ENCODE assay signal across 8 cellular contexts in genomic region chr1:227734858-227735780, GRCh38. TPM values are rescaled to one million over a fixed set of nuclear protein-coding genes. Genes with fewer than 3 reads are reported as not detected.
A peak's percentile ranks its signal among the peaks of the same experiment; 100 is the strongest.
DNase-seq lines count a peak whose midpoint lies in the region; ATAC-seq lines count a peak whose summit lies in the region.

Gene JMJD4, minus strand, starts transcription at chr1:227735302. Its CDS starts 29 bp downstream, at chr1:227735273.
Gene SNAP47, plus strand, starts transcription at chr1:227735435. Its CDS starts 12,302 bp downstream, at chr1:227747737.

- POLR2A ChIA-PET in CD8-positive, alpha-beta memory T cell (lab: Charles Lee) = interaction anchor here (0.6 to 1.1 kb wide), 2 partner anchors 28 to 31 kb away, joined by 3 to 4 read pairs; no protein-coding TSS in a partner anchor
- POLR2A ChIA-PET in activated CD8-positive, alpha-beta memory T cell treated with anti-CD3 and anti-CD28 coated beads for 36 hours (lab: Charles Lee) = interaction anchor here (0.6 kb wide), 1 partner anchor 92 kb away, joined by 3 read pairs; no protein-coding TSS in a partner anchor

- peaks cover 9% of the 10 kb centered on the region for H3K36me3 ChIP-seq in CD8-positive, alpha-beta memory T cell (ENCODE audit: insufficient read depth, low read length)
- peaks cover 18% of the 10 kb centered on the region for H3K36me3 ChIP-seq in effector memory CD4-positive, alpha-beta T cell (ENCODE audit: control insufficient read depth, insufficient read depth, low read length)

- CTCF ChIA-PET in CD8-positive, alpha-beta memory T cell (lab: Charles Lee) = interaction anchor here (1.1 to 1.4 kb wide), 2 partner anchors 27 to 29 kb away, joined by 3 to 4 read pairs; no protein-coding TSS in a partner anchor
- CTCF ChIA-PET in activated CD8-positive, alpha-beta memory T cell treated with anti-CD3 and anti-CD28 coated beads for 36 hours (lab: Charles Lee) = interaction anchor here (0.7 kb wide), 1 partner anchor 817 kb away, joined by 7 read pairs; no protein-coding TSS in a partner anchor

- H3K9me3 ChIP-seq in CD8-positive, alpha-beta memory T cell (ENCODE audit: low read length) = no peaks in the 10 kb centered on the region
- H3K9me3 ChIP-seq in effector memory CD4-positive, alpha-beta T cell (ENCODE audit: control insufficient read depth, low read length) = no peaks in the 10 kb centered on the region

- peaks cover 0 to 25% (median 3%) of the 10 kb centered on the region in 3 donors for H3K36me3 Mint-ChIP-seq in CD8-positive, alpha-beta memory T cell
- H3K36me3 Mint-ChIP-seq in memory B cell = peaks cover 2% of the 10 kb centered on the region

- peak within 1 kb of the TSS; percentile 47 for H3K4me3 ChIP-seq in CD8-positive, alpha-beta memory T cell (ENCODE audit: low read length)
- H3K4me3 ChIP-seq in effector memory CD4-positive, alpha-beta T cell (ENCODE audit: insufficient read depth, low read depth, low read length, poor library complexity, severe bottlenecking) = peak within 1 kb of the TSS; percentile 97

- peak within 1 kb of the TSS; percentile 86 to 94 (median 90) for H3K4me3 Mint-ChIP-seq in CD8-positive, alpha-beta memory T cell
- H3K4me3 Mint-ChIP-seq in memory B cell = peak within 1 kb of the TSS; percentile 97

- H3K9me3 Mint-ChIP-seq in CD8-positive, alpha-beta memory T cell = no peaks in the 10 kb centered on the region
- no peaks in the 10 kb centered on the region for H3K9me3 Mint-ChIP-seq in memory B cell

- peaks cover 0 to under 1% of the 10 kb centered on the region in 2 donors for H3K27me3 Mint-ChIP-seq in CD8-positive, alpha-beta memory T cell
- no peaks in the 10 kb centered on the region for H3K27me3 Mint-ChIP-seq in memory B cell

- peaks cover 28% of the 10 kb centered on the region for H3K4me1 ChIP-seq in CD8-positive, alpha-beta memory T cell (ENCODE audit: insufficient read depth, low read length)
- peaks cover 22% of the 10 kb centered on the region for H3K4me1 ChIP-seq in effector memory CD4-positive, alpha-beta T cell (ENCODE audit: control insufficient read depth, insufficient read depth, low read length, poor library complexity, severe bottlenecking)

- peak; percentile 86 to 94 (median 92) for DNase-seq in CD8-positive, alpha-beta memory T cell
- DNase-seq in HS-27A (ENCODE audit: low read depth) (peak; percentile 64), memory B cell (ENCODE audit: low spot score in 2 of 2) (peak; percentile 96 to 98)
- DNase-seq in NK-92 treated with Interleukin-12 subunit alpha and Interleukin-12 subunit beta, amount 100 ng/mL, for 24 hours (lab: John Stamatoyannopoulos, UW) = peak; percentile 91
- DNase-seq in effector memory CD4-positive, alpha-beta T cell = peak; percentile 85 to 87 (median 86)
- DNase-seq in stimulated activated CD8-positive, alpha-beta memory T cell treated with anti-CD3 and anti-CD28 coated beads, Interleukin-12 subunit alpha, Interleukin-12 subunit beta, amount 100 ng/mL, for 1 hour (ENCODE audit: low read depth) = peak; percentile 86

- H3K4me1 Mint-ChIP-seq in CD8-positive, alpha-beta memory T cell = peaks cover 34 to 71% (median 49%) of the 10 kb centered on the region in 3 donors
- H3K4me1 Mint-ChIP-seq in memory B cell = peaks cover 45% of the 10 kb centered on the region

- no peaks in the 10 kb centered on the region for H3K27me3 ChIP-seq in CD8-positive, alpha-beta memory T cell (ENCODE audit: insufficient read depth, low read length, poor library complexity, severe bottlenecking)
- H3K27me3 ChIP-seq in effector memory CD4-positive, alpha-beta T cell (replicated peaks; ENCODE audit: control insufficient read depth, insufficient read depth, low read length, poor library complexity, severe bottlenecking) = no peaks in the 10 kb centered on the region

- peak within 1 kb of the TSS; percentile 84 to 98 (median 92) for H3K27ac Mint-ChIP-seq in CD8-positive, alpha-beta memory T cell
- peak within 1 kb of the TSS; percentile 96 for H3K27ac Mint-ChIP-seq in memory B cell

- peak within 1 kb of the TSS; percentile 73 for H3K27ac ChIP-seq in CD8-positive, alpha-beta memory T cell (ENCODE audit: low read depth, low read length)
- H3K27ac ChIP-seq in effector memory CD4-positive, alpha-beta T cell (ENCODE audit: insufficient read depth, low read length, poor library complexity, severe bottlenecking) = peak within 1 kb of the TSS; percentile 83

- ATAC-seq in GM19468 (IDR thresholded peaks at IDR 0.05; ENCODE audit: extremely low read depth, unreplicated experiment) (peak; percentile 97), memory B cell (ENCODE audit: low read depth) (peak; percentile 91)

RNA-seq across cellular contexts. Expression of gene JMJD4, which starts in this region (rescaled TPM):
- 10 to 100 TPM; 23.1 to 25.8 TPM for total RNA-seq in CD8-positive, alpha-beta memory T cell
- polyA plus RNA-seq in CD8-positive, alpha-beta memory T cell = 28.0 TPM
- total RNA-seq in activated CD8-positive, alpha-beta memory T cell treated with anti-CD3 and anti-CD28 coated beads for 36 hours = 10 to 100 TPM; 28.4 to 32.3 TPM

RNA-seq across cellular contexts. Expression of gene SNAP47, which starts in this region (rescaled TPM):
- total RNA-seq in CD8-positive, alpha-beta memory T cell = 10 to 100 TPM; 27.0 to 28.4 TPM
- 47.4 TPM for polyA plus RNA-seq in CD8-positive, alpha-beta memory T cell
- 10 to 100 TPM; 25.5 to 27.6 TPM for total RNA-seq in activated CD8-positive, alpha-beta memory T cell treated with anti-CD3 and anti-CD28 coated beads for 36 hours

Comparison
In these comparisons a context has a peak if more than half of its experiments do, and no peak if none do; other contexts are left out.
1. Peak in every context shown above with its lines: DNase-seq, ATAC-seq, H3K4me3 ChIP-seq and H3K27ac ChIP-seq.